In the genomic region with DNA sequence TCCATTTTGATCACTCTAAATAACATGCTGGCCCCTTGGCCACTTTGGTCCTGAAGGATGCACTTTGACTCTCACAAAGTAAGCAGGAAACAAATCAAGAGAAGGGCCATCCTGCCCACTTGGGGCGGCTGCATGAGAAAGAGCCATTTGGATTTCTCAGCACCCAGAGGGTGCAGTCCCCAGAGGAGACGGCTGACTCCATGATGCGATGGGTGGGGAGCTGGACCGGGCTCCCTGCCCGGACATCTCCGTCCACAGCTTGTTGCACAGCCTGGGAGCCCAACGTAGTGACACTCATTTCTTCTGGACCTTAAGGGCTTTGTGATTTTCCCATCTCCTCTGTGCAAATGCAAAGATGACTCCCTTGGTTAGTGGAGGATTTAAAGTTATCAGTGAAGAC, we compare ENCODE assay signal across 25 cellular contexts. TPM values are rescaled to one million over a fixed set of nuclear protein-coding genes. Genes with fewer than 3 reads are reported as not detected.
"Had no signal": no experiment of that assay in that cellular context is flagged by ENCODE, and none has a peak within 500 bp of the region (broad histone marks: within the 10 kb centered on the region; RNA-seq: fewer than 3 reads in every experiment).

No MANE protein-coding gene starts in this region.

- H3K9me3 ChIP-seq: MG63 had no signal

- H3K27ac ChIP-seq: brain microvascular endothelial cell, cardiac muscle cell, KMS-11 had no signal

- H3K4me3 Mint-ChIP-seq: activated B cell treated with CpG ODN at 0.5 μM for 24 hours; activated CD4-positive, alpha-beta memory T cell treated with anti-CD3 and anti-CD28 coated beads, Interleukin-2, amount 10 ng/mL, durations not matched to agents 7 days and 5 days; activated naive CD4-positive, alpha-beta T cell treated with anti-CD3 and anti-CD28 coated beads for 36 hours; activated naive CD8-positive, alpha-beta T cell; activated T-helper 17 cell treated with anti-CD3 and anti-CD28 coated beads, Interleukin-2, amount 50 U/mL, for 72 hours; T-cell had no signal

- H3K36me3 Mint-ChIP-seq: activated naive CD8-positive, alpha-beta T cell; IgD-negative memory B cell; T-cell had no signal

- H3K27me3 ChIP-seq: brain microvascular endothelial cell, MG63 had no signal

- H3K36me3 ChIP-seq: brain microvascular endothelial cell, cardiac muscle cell, MG63 had no signal

- H3K4me3 ChIP-seq: cardiac muscle cell, MG63 had no signal

- H3K27ac Mint-ChIP-seq: activated B cell treated with CpG ODN at 0.5 μM for 24 hours; activated CD4-positive, alpha-beta memory T cell treated with anti-CD3 and anti-CD28 coated beads, Interleukin-2, amount 10 ng/mL, durations not matched to agents 7 days and 5 days; activated naive CD4-positive, alpha-beta T cell treated with anti-CD3 and anti-CD28 coated beads for 36 hours; activated naive CD8-positive, alpha-beta T cell; activated T-helper 17 cell treated with anti-CD3 and anti-CD28 coated beads, Interleukin-2, amount 50 U/mL, for 72 hours; IgD-negative memory B cell; T-cell had no signal

- DNase-seq: activated B cell treated with CpG ODN at 0.5 μM for 24 hours; activated CD4-positive, alpha-beta memory T cell treated with anti-CD3 and anti-CD28 coated beads, Interleukin-2, amount 10 ng/mL, durations not matched to agents 7 days and 5 days; activated CD4-positive, alpha-beta T cell treated with anti-CD3 and anti-CD28 coated beads, Interleukin-2, amount 50 U/mL, for 1 hour; activated gamma-delta T cell; activated naive CD4-positive, alpha-beta T cell treated with anti-CD3 and anti-CD28 coated beads for 36 hours; activated T-cell treated with anti-CD3 and anti-CD28 coated beads for 4 hours; activated T-cell treated with anti-CD3 and anti-CD28 coated beads, Interleukin-2, amount 50 U/mL, for 48 hours; amygdala; brain microvascular endothelial cell; MG63; NCI-H1105; NCI-H1436; NCI-H1694 treated with DMSO at 0.1 percent for 48 hours; NCI-H2081; NCI-H524; PC-3; SIG-M5; T-cell; T-helper 2 cell; T1000 had no signal

- H3K9me3 Mint-ChIP-seq: activated B cell treated with CpG ODN at 0.5 μM for 24 hours; activated CD4-positive, alpha-beta memory T cell treated with anti-CD3 and anti-CD28 coated beads, Interleukin-2, amount 10 ng/mL, durations not matched to agents 7 days and 5 days; activated naive CD4-positive, alpha-beta T cell treated with anti-CD3 and anti-CD28 coated beads for 36 hours; activated T-helper 17 cell treated with anti-CD3 and anti-CD28 coated beads, Interleukin-2, amount 50 U/mL, for 72 hours; T-cell had no signal

- ATAC-seq: activated T-helper 17 cell treated with anti-CD3 and anti-CD28 coated beads, Interleukin-2, amount 50 U/mL, for 72 hours; PC-3; T-cell had no signal

RNA-seq across cellular contexts. Expression of a gene that starts 4.0 kb away (rescaled TPM):
- total RNA-seq: activated B cell treated with CpG ODN at 0.5 μM for 24 hours, cardiac muscle cell had no signal
